ENCODE assay signal across 10 cellular contexts in genomic region chr9:126375386-126375785, GRCh38. TPM values are rescaled to one million over a fixed set of nuclear protein-coding genes. Genes with fewer than 3 reads are reported as not detected.
DNase-seq lines count a peak whose midpoint lies in the region; ATAC-seq and TF ChIP-seq lines count a peak whose summit lies in the region.
"Had no signal": no experiment of that assay in that cellular context is flagged by ENCODE, and none has a peak within 500 bp of the region (broad histone marks: within the 10 kb centered on the region; RNA-seq: fewer than 3 reads in every experiment).

No MANE protein-coding gene starts in this region.

- H3K9me3 ChIP-seq in SK-N-MC (ENCODE audit: low read depth, low read length): no peaks in the 10 kb centered on the region
- H3K9me3 ChIP-seq: pancreas had no signal

- H3K9ac ChIP-seq in SK-N-MC (ENCODE audit: insufficient read length): peak overlapping the region; percentile 46

- DNase-seq in GM03348 (ENCODE audit: low spot score) (peak; percentile 81), SK-N-MC (ENCODE audit: low read depth, low spot score) (peak; percentile 20), fibroblast of villous mesenchyme (ENCODE audit: low read depth) (peak; percentile 17), sciatic nerve (ENCODE audit: low spot score) (peak; percentile 73), DMS114 treated with DMSO at 0.1 percent for 48 hours (lab: John Stamatoyannopoulos, UW; ENCODE audit: unreplicated experiment) (no peak), D341Med (ENCODE audit: low spot score) (no peak)
- DNase-seq: effector CD4-positive, alpha-beta T cell; pancreas had no signal

- H3K27ac ChIP-seq in SK-N-MC: no peak overlapping the region
- H3K27ac ChIP-seq: pancreas had no signal

- H3K4me3 ChIP-seq in SK-N-MC (peak overlapping the region; percentile 65), fibroblast of villous mesenchyme (ENCODE audit: low read depth, low read length) (no peak overlapping the region)
- H3K4me3 ChIP-seq: pancreas had no signal

- no peak for TF ChIP-seq CTCF in fibroblast of villous mesenchyme (IDR thresholded peaks at IDR 0.05; ENCODE audit: insufficient read depth, low read depth, low read length)

- H3K36me3 ChIP-seq in SK-N-MC (ENCODE audit: insufficient read depth, low read length): no peaks in the 10 kb centered on the region
- H3K36me3 ChIP-seq: pancreas had no signal

- intact Hi-C loops in sciatic nerve (cut with DNase I): no loop called here

- ATAC-seq in sciatic nerve: peak; percentile 83
- no peak for ATAC-seq in GM21619 (IDR thresholded peaks at IDR 0.05; ENCODE audit: unreplicated experiment)
- no peak for ATAC-seq in HG03521 (IDR thresholded peaks at IDR 0.05; ENCODE audit: unreplicated experiment)

RNA-seq across cellular contexts. Expression of gene MVB12B, which starts 48.8 kb away (rescaled TPM):
- total RNA-seq in fibroblast of villous mesenchyme (3.5 and 4.8 TPM in 2 replicates), sciatic nerve (65.7 TPM)

Comparison
In these comparisons a context has a peak if more than half of its experiments do, and no peak if none do; other contexts are left out.
1. DNase-seq: peak in GM03348 (single experiment), SK-N-MC (single experiment), fibroblast of villous mesenchyme (single experiment) and sciatic nerve (single experiment); none in DMS114 treated with DMSO at 0.1 percent for 48 hours (single experiment) and D341Med (single experiment).
2. RNA of gene MVB12B, which starts 48.8 kb away (total RNA-seq): 65.7 TPM in sciatic nerve (single experiment); 3.5 to 4.8 TPM in fibroblast of villous mesenchyme; every median in the first group is over 10 times any median in the second.